Comparison of ENCODE assay signal across 1 cellular context in the genomic region with DNA sequence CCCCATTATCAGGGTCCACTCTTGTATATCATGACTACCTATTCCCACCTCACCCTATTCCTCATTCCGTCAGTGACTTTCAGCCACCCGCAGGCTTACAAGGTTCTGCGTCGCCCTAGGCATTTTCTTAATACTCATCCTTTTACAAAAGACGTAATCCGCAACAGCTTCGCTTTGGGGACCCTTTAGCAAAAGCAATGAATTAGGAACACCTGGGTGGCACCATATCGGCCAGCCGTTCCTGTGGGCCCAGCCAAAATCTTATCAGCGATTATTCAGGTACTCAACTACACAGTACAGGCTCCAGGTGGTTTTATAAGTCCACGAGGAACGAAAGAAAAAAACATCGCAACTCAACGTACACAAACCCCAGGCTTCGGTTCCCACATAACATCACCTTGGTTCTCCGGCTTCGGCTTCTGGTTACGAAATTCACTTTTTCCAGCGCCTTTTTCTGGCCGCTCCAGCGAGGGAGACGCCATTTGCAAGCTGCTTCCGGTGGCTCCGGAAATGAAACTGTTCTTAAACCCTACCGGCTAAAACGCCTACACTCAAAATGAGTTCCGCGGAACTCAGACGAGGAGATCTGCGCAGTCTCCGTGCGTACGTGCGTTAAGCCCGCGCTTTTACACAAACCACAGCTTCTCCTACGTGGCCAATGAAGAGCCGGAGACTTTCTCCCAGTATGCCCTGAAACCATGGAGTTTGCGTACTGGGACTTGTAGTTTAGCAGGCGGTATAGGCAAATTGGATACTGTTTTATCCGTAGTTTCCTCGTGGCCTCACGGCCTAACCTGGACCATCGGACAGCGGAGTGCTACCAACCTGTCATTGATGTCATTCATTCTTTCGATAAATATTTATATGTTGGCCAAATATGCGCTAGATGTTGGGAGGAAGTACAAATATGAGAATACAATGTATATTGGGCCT.
TF ChIP-seq lines count a peak whose summit lies in the region.

Gene KRR1 (minus strand): TSS at position 494 of the 933 bp plus-strand sequence. CDS start 12 bp downstream, at position 482.

TF ChIP-seq in K562, 482 proteins besides CTCF, POLR2A, EP300 and RAD21 (continued from another document and continues in another):
- peak; percentile 94 for TF ChIP-seq MGA (IDR thresholded peaks at IDR 0.05)
- no peak for TF ChIP-seq E4F1 (CRISPR knock-in tag; IDR thresholded peaks at IDR 0.05; ENCODE audit: borderline replicate concordance)
- TF ChIP-seq RBM14 (IDR thresholded peaks at IDR 0.05; ENCODE audit: borderline replicate concordance, insufficient read depth, low read depth, low read length) = no peak
- peak; percentile 85 for TF ChIP-seq CC2D1A (IDR thresholded peaks at IDR 0.05)
- TF ChIP-seq EGR1 (conservative IDR thresholded peaks at IDR 0.05) = peak; percentile 61
- TF ChIP-seq EWSR1 (IDR thresholded peaks at IDR 0.05; ENCODE audit: borderline replicate concordance, low read depth, partially characterized antibody) = no peak
- 0 out of 2 replicates have a peak, but pooled peaks have one; percentile 20 for TF ChIP-seq GATAD2B (IDR thresholded peaks at IDR 0.05; ENCODE audit: borderline replicate concordance)
- TF ChIP-seq ZNF431 (CRISPR knock-in tag; IDR thresholded peaks at IDR 0.05) = no peak
- TF ChIP-seq TRIM25 (IDR thresholded peaks at IDR 0.05; ENCODE audit: borderline replicate concordance) = no peak
- 0 out of 2 replicates have a peak, but pooled peaks have one; percentile 26 for TF ChIP-seq ZKSCAN8 (CRISPR knock-in tag; IDR thresholded peaks at IDR 0.05)
- no peak for TF ChIP-seq ADNP (tag; IDR thresholded peaks at IDR 0.05)
- peak; percentile 87 for TF ChIP-seq KDM5B (IDR thresholded peaks at IDR 0.05; ENCODE audit: insufficient replicate concordance, low read depth, low read length)
- no peak for TF ChIP-seq NFIX (CRISPR knock-in tag; IDR thresholded peaks at IDR 0.05; ENCODE audit: low read depth)
- TF ChIP-seq PML (IDR thresholded peaks at IDR 0.05; ENCODE audit: low read length) = peak; percentile 82; the same call in 1 of the 2 replicates
- TF ChIP-seq CEBPG (CRISPR knock-in tag; IDR thresholded peaks at IDR 0.05) = no peak
- peak in 1 of 2 experiments; percentile 64; a peak in 2 of 4 replicates for TF ChIP-seq CEBPG (tag; conservative IDR thresholded peaks at IDR 0.05 in 1 of 2, IDR thresholded peaks at IDR 0.05 in 1 of 2)
- peak; percentile 99 for TF ChIP-seq TAF7 (tag; IDR thresholded peaks at IDR 0.05)
- peak; percentile 61 for TF ChIP-seq MYC (IDR thresholded peaks at IDR 0.05; ENCODE audit: low read depth, low read length)
- no peak for TF ChIP-seq MYC (CRISPR knock-in tag; IDR thresholded peaks at IDR 0.05; ENCODE audit: borderline replicate concordance, low read depth)
- peak; percentile 52; the same call in 1 of the 2 replicates for TF ChIP-seq SOX6 (IDR thresholded peaks at IDR 0.05)
- peak; percentile 86 for TF ChIP-seq HDAC2 (IDR thresholded peaks at IDR 0.05)
- TF ChIP-seq ZC3H11A (IDR thresholded peaks at IDR 0.05; ENCODE audit: low read depth, low read length) = 0 out of 2 replicates have a peak, but pooled peaks have one; percentile 77
- peak; percentile 56; the same call in 1 of the 2 replicates for TF ChIP-seq TOE1 (IDR thresholded peaks at IDR 0.05; ENCODE audit: borderline replicate concordance)
- no peak for TF ChIP-seq TOE1 (CRISPR knock-in tag; IDR thresholded peaks at IDR 0.05; ENCODE audit: borderline replicate concordance, low read depth)
- TF ChIP-seq ATF6 (CRISPR knock-in tag; IDR thresholded peaks at IDR 0.05) = 0 out of 2 replicates have a peak, but pooled peaks have one; percentile 52
- TF ChIP-seq, protein P1, sequence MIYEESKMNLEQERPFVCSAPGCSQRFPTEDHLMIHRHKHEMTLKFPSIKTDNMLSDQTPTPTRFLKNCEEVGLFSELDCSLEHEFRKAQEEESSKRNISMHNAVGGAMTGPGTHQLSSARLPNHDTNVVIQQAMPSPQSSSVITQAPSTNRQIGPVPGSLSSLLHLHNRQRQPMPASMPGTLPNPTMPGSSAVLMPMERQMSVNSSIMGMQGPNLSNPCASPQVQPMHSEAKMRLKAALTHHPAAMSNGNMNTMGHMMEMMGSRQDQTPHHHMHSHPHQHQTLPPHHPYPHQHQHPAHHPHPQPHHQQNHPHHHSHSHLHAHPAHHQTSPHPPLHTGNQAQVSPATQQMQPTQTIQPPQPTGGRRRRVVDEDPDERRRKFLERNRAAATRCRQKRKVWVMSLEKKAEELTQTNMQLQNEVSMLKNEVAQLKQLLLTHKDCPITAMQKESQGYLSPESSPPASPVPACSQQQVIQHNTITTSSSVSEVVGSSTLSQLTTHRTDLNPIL (CRISPR knock-in tag; IDR thresholded peaks at IDR 0.05) = no peak
- no peak for TF ChIP-seq HDAC6 (IDR thresholded peaks at IDR 0.05; ENCODE audit: low read depth, low read length)
- TF ChIP-seq, protein P2, sequence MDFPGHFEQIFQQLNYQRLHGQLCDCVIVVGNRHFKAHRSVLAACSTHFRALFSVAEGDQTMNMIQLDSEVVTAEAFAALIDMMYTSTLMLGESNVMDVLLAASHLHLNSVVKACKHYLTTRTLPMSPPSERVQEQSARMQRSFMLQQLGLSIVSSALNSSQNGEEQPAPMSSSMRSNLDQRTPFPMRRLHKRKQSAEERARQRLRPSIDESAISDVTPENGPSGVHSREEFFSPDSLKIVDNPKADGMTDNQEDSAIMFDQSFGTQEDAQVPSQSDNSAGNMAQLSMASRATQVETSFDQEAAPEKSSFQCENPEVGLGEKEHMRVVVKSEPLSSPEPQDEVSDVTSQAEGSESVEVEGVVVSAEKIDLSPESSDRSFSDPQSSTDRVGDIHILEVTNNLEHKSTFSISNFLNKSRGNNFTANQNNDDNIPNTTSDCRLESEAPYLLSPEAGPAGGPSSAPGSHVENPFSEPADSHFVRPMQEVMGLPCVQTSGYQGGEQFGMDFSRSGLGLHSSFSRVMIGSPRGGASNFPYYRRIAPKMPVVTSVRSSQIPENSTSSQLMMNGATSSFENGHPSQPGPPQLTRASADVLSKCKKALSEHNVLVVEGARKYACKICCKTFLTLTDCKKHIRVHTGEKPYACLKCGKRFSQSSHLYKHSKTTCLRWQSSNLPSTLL (IDR thresholded peaks at IDR 0.05) = no peak
- TF ChIP-seq KHSRP (IDR thresholded peaks at IDR 0.05) = no peak
- TF ChIP-seq MTA3 (IDR thresholded peaks at IDR 0.05; ENCODE audit: borderline replicate concordance) = peak; percentile 91
